24 cellular contexts compared by ENCODE assay signal in the genomic region with DNA sequence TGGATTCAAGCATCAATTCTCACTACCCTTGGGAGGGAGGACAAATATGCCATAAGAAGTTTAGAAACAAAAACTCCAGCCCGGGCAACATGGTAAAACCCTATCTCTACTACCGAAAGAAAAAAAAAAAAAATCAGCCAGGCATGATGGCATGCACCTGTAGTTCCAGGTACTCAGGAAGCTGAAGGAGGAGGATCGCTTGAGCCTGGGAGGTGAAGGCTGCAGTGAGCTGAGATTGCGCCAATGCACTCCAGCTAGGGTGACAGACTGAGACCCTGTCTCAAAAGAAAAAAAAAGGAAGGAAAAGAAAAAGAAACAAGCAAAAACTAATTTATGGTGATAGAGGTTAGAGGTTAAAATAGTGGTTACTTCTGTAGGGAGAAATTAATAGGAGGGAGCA. TPM values are rescaled to one million over a fixed set of nuclear protein-coding genes. Genes with fewer than 3 reads are reported as not detected.
DNase-seq lines count a peak whose midpoint lies in the region; TF ChIP-seq lines count a peak whose summit lies in the region.
"Had no signal": no experiment of that assay in that cellular context is flagged by ENCODE, and none has a peak within 500 bp of the region (broad histone marks: within the 10 kb centered on the region; RNA-seq: fewer than 3 reads in every experiment).

No MANE protein-coding gene starts in this region.

- DNase-seq in DMS53 (lab: John Stamatoyannopoulos, UW): peak; percentile 34
- DNase-seq in DMS53 treated with DMSO at 0.1 percent for 48 hours (lab: John Stamatoyannopoulos, UW; ENCODE audit: unreplicated experiment): no peak
- no peak for DNase-seq in CD4-positive, alpha-beta memory T cell
- DNase-seq in chondrocyte (ENCODE audit: low spot score): no peak
- DNase-seq in nephron progenitor cell: no peak
- DNase-seq in SKM-1 (lab: John Stamatoyannopoulos, UW; ENCODE audit: unreplicated experiment): no peak
- no peak for DNase-seq in HuH-7.5 (ENCODE audit: low spot score)
- DNase-seq in D341Med (ENCODE audit: low spot score): no peak
- DNase-seq: 8988T; activated CD4-positive, alpha-beta T cell treated with anti-CD3 and anti-CD28 coated beads for 4 hours; activated naive CD4-positive, alpha-beta T cell treated with Interleukin-2 at 50 U/mL for 16 hours; activated T-cell treated with anti-CD3 and anti-CD28 coated beads, Interleukin-2, amount 50 U/mL, for 48 hours; amygdala; H7; NCI-H1105 treated with DMSO at 0.1 percent for 48 hours; NCI-H774; psoas muscle; sigmoid colon; SK-N-SH; stimulated activated CD4-positive, alpha-beta T cell treated with anti-CD3 and anti-CD28 coated beads, Interleukin-4, amount 100 ng/mL, for 24 hours; substantia nigra had no signal

- H3K9me3 ChIP-seq in CD4-positive, alpha-beta memory T cell (ENCODE audit: control insufficient read depth in 1 of 2, low read length in 2 of 2): no peaks in the 10 kb centered on the region
- H3K9me3 ChIP-seq: psoas muscle, sigmoid colon had no signal

- no peak overlapping the region for H3K4me3 ChIP-seq in CD4-positive, alpha-beta memory T cell (ENCODE audit: low read length in 2 of 2)
- H3K4me3 ChIP-seq: lung, psoas muscle, sigmoid colon had no signal

- intact Hi-C loops in CD4-positive, alpha-beta memory T cell (cut with micrococcal nuclease): loop anchor here (5.0 kb wide), 1 partner anchor 35 kb away; no protein-coding TSS in a partner anchor

- peaks cover 3 to 10% of the 10 kb centered on the region in 2 donors for H3K36me3 Mint-ChIP-seq in CD4-positive, alpha-beta memory T cell
- H3K36me3 Mint-ChIP-seq in chondrocyte (ENCODE audit: low read depth) (peaks cover 3% of the 10 kb centered on the region), nephron progenitor cell (ENCODE audit: low read depth) (peaks cover 82% of the 10 kb centered on the region)

- no peaks in the 10 kb centered on the region for H3K27me3 ChIP-seq in CD4-positive, alpha-beta memory T cell (ENCODE audit: insufficient read depth, low read length)
- H3K27me3 ChIP-seq: sigmoid colon had no signal

- H3K27ac ChIP-seq in CD4-positive, alpha-beta memory T cell (ENCODE audit: low read depth, low read length): no peak overlapping the region
- H3K27ac ChIP-seq: psoas muscle, RWPE1 had no signal

- POLR2A ChIA-PET in CD4-positive, alpha-beta memory T cell (lab: Charles Lee; ENCODE audit: partially characterized antibody): no interaction called here

- H3K27ac Mint-ChIP-seq in CD4-positive, alpha-beta memory T cell: peak overlapping the region in 2 of 7 donors; percentile 3 to 38
- peak overlapping the region; percentile 15 for H3K27ac Mint-ChIP-seq in chondrocyte (ENCODE audit: unreplicated experiment)
- H3K27ac Mint-ChIP-seq in nephron progenitor cell: peak overlapping the region; percentile 87
- H3K27ac Mint-ChIP-seq: stimulated activated effector memory CD8-positive, alpha-beta T cell treated with anti-CD3 and anti-CD28 coated beads, Interleukin-12 subunit alpha, Interleukin-12 subunit beta, amount 100 ng/mL, for 72 hours had no signal

- peaks cover 84% of the 10 kb centered on the region for H3K4me1 ChIP-seq in CD4-positive, alpha-beta memory T cell (ENCODE audit: insufficient read depth, low read length)

- H3K4me1 Mint-ChIP-seq in CD4-positive, alpha-beta memory T cell: peaks cover 68 to 80% (median 74%) of the 10 kb centered on the region in 4 donors
- peaks cover 39% of the 10 kb centered on the region for H3K4me1 Mint-ChIP-seq in chondrocyte (ENCODE audit: low read depth)
- H3K4me1 Mint-ChIP-seq in nephron progenitor cell: peaks cover 8% of the 10 kb centered on the region

- peak overlapping the region in 7 of 8 donors; percentile 3 to 45 (median 22) for H3K4me3 Mint-ChIP-seq in CD4-positive, alpha-beta memory T cell
- H3K4me3 Mint-ChIP-seq in chondrocyte (ENCODE audit: unreplicated experiment): no peak overlapping the region
- no peak overlapping the region for H3K4me3 Mint-ChIP-seq in nephron progenitor cell
- H3K4me3 Mint-ChIP-seq: stimulated activated effector memory CD8-positive, alpha-beta T cell treated with anti-CD3 and anti-CD28 coated beads, Interleukin-12 subunit alpha, Interleukin-12 subunit beta, amount 100 ng/mL, for 72 hours had no signal

- no peak for TF ChIP-seq CTCF in chondrocyte (IDR thresholded peaks at IDR 0.05)
- no peak for TF ChIP-seq CTCF in nephron progenitor cell (IDR thresholded peaks at IDR 0.05)

- CTCF ChIA-PET in CD4-positive, alpha-beta memory T cell (lab: Charles Lee; ENCODE audit: partially characterized antibody): interaction anchor here (1.2 kb wide), 1 partner anchor 153 kb away, joined by 3 read pairs; no protein-coding TSS in a partner anchor

- no peaks in the 10 kb centered on the region for H3K36me3 ChIP-seq in CD4-positive, alpha-beta memory T cell (ENCODE audit: insufficient read depth, low read length)
- H3K36me3 ChIP-seq: sigmoid colon had no signal

- H3K27me3 Mint-ChIP-seq in CD4-positive, alpha-beta memory T cell: no peaks in the 10 kb centered on the region
- H3K27me3 Mint-ChIP-seq in chondrocyte (ENCODE audit: low read depth) (no peaks in the 10 kb centered on the region), nephron progenitor cell (ENCODE audit: low read depth, poor library complexity) (peaks cover 4% of the 10 kb centered on the region)

- no peaks in the 10 kb centered on the region for H3K9me3 Mint-ChIP-seq in CD4-positive, alpha-beta memory T cell
- no peaks in the 10 kb centered on the region for H3K9me3 Mint-ChIP-seq in chondrocyte (ENCODE audit: low read depth)
- peaks cover 33% of the 10 kb centered on the region for H3K9me3 Mint-ChIP-seq in nephron progenitor cell
- H3K9me3 Mint-ChIP-seq: stimulated activated effector memory CD8-positive, alpha-beta T cell treated with anti-CD3 and anti-CD28 coated beads, Interleukin-12 subunit alpha, Interleukin-12 subunit beta, amount 100 ng/mL, for 72 hours had no signal

RNA-seq across cellular contexts. Expression of gene ZNF644, which starts 9.6 kb away (rescaled TPM):
- 10 to 100 TPM; 72.7 to 76.3 TPM for total RNA-seq in CD4-positive, alpha-beta memory T cell
- polyA plus RNA-seq in CD4-positive, alpha-beta memory T cell: 10 to 100 TPM; 53.2 to 62.4 TPM
- 37.9 to 47.6 TPM (median 46.3 TPM) in 3 replicates for total RNA-seq in chondrocyte

Comparison
In these comparisons a context has a peak if more than half of its experiments do, and no peak if none do; other contexts are left out.
1. H3K4me3 Mint-ChIP-seq: peak in CD4-positive, alpha-beta memory T cell (7 of 8); none in chondrocyte (single experiment) and nephron progenitor cell (single experiment).